Comparison of ENCODE assay signal across 8 cellular contexts in the genomic region with DNA sequence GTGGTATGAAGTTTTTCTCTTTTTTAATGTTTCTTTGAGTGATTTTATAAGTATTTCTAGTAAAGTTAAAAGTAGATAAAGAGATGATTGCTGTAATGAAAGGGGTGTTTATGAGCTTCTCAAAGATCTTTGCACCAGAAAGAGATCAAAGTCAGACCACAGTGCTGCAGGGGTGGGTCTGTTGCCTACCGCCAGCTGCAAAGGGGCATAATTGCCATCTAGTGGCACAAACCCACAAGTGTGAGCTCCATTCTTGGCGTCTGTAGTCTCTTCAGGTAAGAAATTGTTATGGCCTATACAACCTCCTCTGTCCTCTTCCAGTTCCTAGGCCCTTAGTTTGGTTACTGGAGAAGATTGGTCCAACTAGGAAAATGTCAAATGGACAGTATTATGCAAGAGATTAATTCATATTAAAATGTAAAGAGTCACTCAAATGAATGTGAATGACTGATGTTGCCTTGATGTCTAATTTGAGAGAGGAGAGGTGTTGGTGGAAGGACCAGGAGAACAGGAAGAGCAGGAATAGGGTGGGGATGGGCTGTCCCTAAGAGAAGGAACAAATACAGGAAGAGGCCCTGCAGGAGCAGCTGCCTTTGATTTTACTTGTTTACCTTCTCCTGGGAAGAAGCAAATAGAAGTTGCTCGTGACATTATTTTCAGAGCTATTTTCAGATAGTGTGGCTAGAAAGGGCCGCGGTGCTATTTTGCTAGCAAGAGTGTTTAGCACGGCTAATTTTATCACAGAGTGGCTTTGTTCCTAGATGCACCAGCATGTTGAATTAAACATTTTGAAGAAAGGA. TPM values are rescaled to one million over a fixed set of nuclear protein-coding genes. Genes with fewer than 3 reads are reported as not detected.
A peak's percentile ranks its signal among the peaks of the same experiment; 100 is the strongest.
DNase-seq lines count a peak whose midpoint lies in the region; ATAC-seq, FAIRE-seq and TF ChIP-seq lines count a peak whose summit lies in the region.

No MANE protein-coding gene starts in this region.

- WGBS in prostate gland = 42% methylated on average over 6 of the region's 6 CpGs

- H3K4me1 ChIP-seq in colonic mucosa (peaks cover 6% of the 10 kb centered on the region), prostate gland (replicated peaks) (peaks cover 9% of the 10 kb centered on the region)

- TF ChIP-seq POLR2A in prostate gland (IDR thresholded peaks at IDR 0.05) = no peak

- H3K36me3 ChIP-seq in colonic mucosa = no peaks in the 10 kb centered on the region
- no peaks in the 10 kb centered on the region for H3K36me3 ChIP-seq in prostate gland

- H3K9me3 ChIP-seq in colonic mucosa (no peaks in the 10 kb centered on the region), prostate gland (no peaks in the 10 kb centered on the region)

- no peak overlapping the region for H3K9ac ChIP-seq in colonic mucosa (ENCODE audit: low read depth in 2 of 2, low read length in 2 of 2)

- FAIRE-seq in frontal cortex (lab: Jason Lieb, UNC) = no peak

- no peaks in the 10 kb centered on the region for H3K27me3 ChIP-seq in colonic mucosa
- no peaks in the 10 kb centered on the region for H3K27me3 ChIP-seq in prostate gland (replicated peaks; ENCODE audit: insufficient read depth)

- intact Hi-C loops in colonic mucosa (cut with DNase I) (no loop called here), prostate gland (cut with DNase I) (no loop called here)

- ATAC-seq in HG02763 (IDR thresholded peaks at IDR 0.05; ENCODE audit: unreplicated experiment) = peak; percentile 53
- no peak for ATAC-seq in GM19395 (IDR thresholded peaks at IDR 0.05; ENCODE audit: unreplicated experiment)

- H3K4me3 ChIP-seq in colonic mucosa = no peak overlapping the region
- no peak overlapping the region for H3K4me3 ChIP-seq in prostate gland

- TF ChIP-seq CTCF in colonic mucosa (IDR thresholded peaks at IDR 0.05) = no peak
- TF ChIP-seq CTCF in prostate gland (IDR thresholded peaks at IDR 0.05) = no peak

- H3K27ac ChIP-seq in colonic mucosa (peak overlapping the region; percentile 55), prostate gland (peak overlapping the region; percentile 86 to 87)

- in situ Hi-C loops in SK-MEL-5 (cut with HindIII; ENCODE audit: low pct_unique_long_range_greater_than_20kb, low sequenced_read_pairs) (no loop called here), ACHN (cut with HindIII; ENCODE audit: low pct_ligation_motif_present, low pct_unique_long_range_greater_than_20kb, low sequenced_read_pairs) (no loop called here)

- DNase-seq in COLO829 (ENCODE audit: low spot score) (peak; percentile 45), SK-MEL-5 (ENCODE audit: low read depth, low spot score) (peak; percentile 68), colonic mucosa (peak; percentile 83), prostate gland (ENCODE audit: low spot score) (peak; percentile 85), frontal cortex (ENCODE audit: low spot score in 2 of 2) (no peak), ACHN (no peak)

RNA-seq across cellular contexts. Expression of a gene that starts 53.0 kb away (rescaled TPM):
- total RNA-seq in SK-MEL-5 (2014; rRNA removed; shearing (Covaris generic)) = 46.1 and 55.2 TPM in 2 replicates
- polyA plus RNA-seq in SK-MEL-5 (2015; cell fraction: cytosol; rRNA removed) = 37.7 and 40.5 TPM in 2 replicates
- polyA plus RNA-seq in SK-MEL-5 (2015; cell fraction: nucleus; rRNA removed) = 13.2 and 16.4 TPM in 2 replicates
- total RNA-seq in colonic mucosa (10 to 100 TPM; 34.4 to 43.6 TPM), prostate gland (10 to 100 TPM; 36.7 to 47.9 TPM), frontal cortex (141 TPM)

Comparison
In these comparisons a context has a peak if more than half of its experiments do, and no peak if none do; other contexts are left out.
1. DNase-seq: peak in COLO829 (single experiment), SK-MEL-5 (single experiment), colonic mucosa (single experiment) and prostate gland (single experiment); none in frontal cortex (0 of 2) and ACHN (single experiment).